ENCODE assay signal across 12 cellular contexts in genomic region chr3:172213168-172213567, GRCh38.
DNase-seq lines count a peak whose midpoint lies in the region; ATAC-seq and TF ChIP-seq lines count a peak whose summit lies in the region.
"Had no signal": no experiment of that assay in that cellular context is flagged by ENCODE, and none has a peak within 500 bp of the region (broad histone marks: within the 10 kb centered on the region; RNA-seq: fewer than 3 reads in every experiment).

No MANE protein-coding gene starts in this region.

- intact Hi-C loops in ascending aorta (cut with DNase I), result loop anchor here (5.0 kb wide), 1 partner anchor 401 kb away; the partner anchor contains the start of gene PLD1

- no peaks in the 10 kb centered on the region for H3K27me3 ChIP-seq in ascending aorta

- H3K9me3 Mint-ChIP-seq in nephron progenitor cell, result no peaks in the 10 kb centered on the region
- H3K9me3 Mint-ChIP-seq: dendritic cell treated with granulocyte-macrophage colony-stimulating factor and Interleukin-4, amounts not matched to agents 40 ng/mL and 50 ng/mL, for 4 days had no signal

- H3K36me3 ChIP-seq in ascending aorta, result no peaks in the 10 kb centered on the region

- peak; percentile 53 to 60 for ATAC-seq in activated CD4-positive, CD25-positive, alpha-beta regulatory T cell treated with anti-CD3 and anti-CD28 coated beads, Interleukin-2, amount 50 U/mL, for 24 hours
- ATAC-seq in HG02642 (IDR thresholded peaks at IDR 0.05; ENCODE audit: poor library complexity, unreplicated experiment) (peak; percentile 62), GM18511 (IDR thresholded peaks at IDR 0.05; ENCODE audit: unreplicated experiment) (no peak), GM21526 (IDR thresholded peaks at IDR 0.05; ENCODE audit: low FRiP score, unreplicated experiment) (no peak)

- no peak overlapping the region for H3K4me3 ChIP-seq in ascending aorta

- no peaks in the 10 kb centered on the region for H3K9me3 ChIP-seq in ascending aorta

- H3K27me3 Mint-ChIP-seq in nephron progenitor cell (ENCODE audit: low read depth, poor library complexity), result no peaks in the 10 kb centered on the region
- H3K27me3 Mint-ChIP-seq: dendritic cell treated with granulocyte-macrophage colony-stimulating factor and Interleukin-4, amounts not matched to agents 40 ng/mL and 50 ng/mL, for 4 days had no signal

- no peak overlapping the region for H3K4me3 Mint-ChIP-seq in nephron progenitor cell
- H3K4me3 Mint-ChIP-seq: dendritic cell treated with granulocyte-macrophage colony-stimulating factor and Interleukin-4, amounts not matched to agents 40 ng/mL and 50 ng/mL, for 4 days had no signal

- H3K4me1 ChIP-seq in ascending aorta, result peaks cover 14 to 55% of the 10 kb centered on the region in 2 donors

- H3K36me3 Mint-ChIP-seq in nephron progenitor cell (ENCODE audit: low read depth), result peaks cover 12% of the 10 kb centered on the region

- TF ChIP-seq CTCF in ascending aorta (IDR thresholded peaks at IDR 0.05), result no peak
- TF ChIP-seq CTCF in nephron progenitor cell (IDR thresholded peaks at IDR 0.05), result no peak

- peak overlapping the region; percentile 87 for H3K27ac Mint-ChIP-seq in nephron progenitor cell
- H3K27ac Mint-ChIP-seq: dendritic cell treated with granulocyte-macrophage colony-stimulating factor and Interleukin-4, amounts not matched to agents 40 ng/mL and 50 ng/mL, for 4 days had no signal

- peak overlapping the region; percentile 89 to 95 for H3K27ac ChIP-seq in ascending aorta

- no peak for DNase-seq in activated CD4-positive, CD25-positive, alpha-beta regulatory T cell treated with anti-CD3 and anti-CD28 coated beads, Interleukin-2, amount 50 U/mL, for 72 hours
- DNase-seq in ascending aorta (ENCODE audit: low spot score in 2 of 2), result no peak
- DNase-seq in nephron progenitor cell, result no peak
- DNase-seq in NCI-H1436 (lab: John Stamatoyannopoulos, UW), result no peak
- DNase-seq: activated gamma-delta T cell, substantia nigra, T1000 had no signal

- peaks cover 63% of the 10 kb centered on the region for H3K4me1 Mint-ChIP-seq in nephron progenitor cell

Comparison
In these comparisons a context has a peak if more than half of its experiments do, and no peak if none do; other contexts are left out.
1. ATAC-seq: peak in activated CD4-positive, CD25-positive, alpha-beta regulatory T cell treated with anti-CD3 and anti-CD28 coated beads, Interleukin-2, amount 50 U/mL, for 24 hours (2 of 2) and HG02642 (single experiment); none in GM18511 (single experiment) and GM21526 (single experiment).